In genomic region chr11:9448576-9449352, GRCh38 we compare ENCODE assay signal across 21 cellular contexts. TPM values are rescaled to one million over a fixed set of nuclear protein-coding genes. Genes with fewer than 3 reads are reported as not detected.
DNase-seq lines count a peak whose midpoint lies in the region; ATAC-seq, FAIRE-seq and TF ChIP-seq lines count a peak whose summit lies in the region.
"Had no signal": no experiment of that assay in that cellular context is flagged by ENCODE, and none has a peak within 500 bp of the region (broad histone marks: within the 10 kb centered on the region; RNA-seq: fewer than 3 reads in every experiment).

No MANE protein-coding gene starts in this region.

- H3K36me3 Mint-ChIP-seq in GM23338 (ENCODE audit: low read depth): peaks cover 53% of the 10 kb centered on the region
- peaks cover 43% of the 10 kb centered on the region for H3K36me3 Mint-ChIP-seq in activated CD4-positive, alpha-beta T cell treated with anti-CD3 and anti-CD28 coated beads, Interleukin-2, amount 10 ng/mL, durations not matched to agents 24 days and 14 days (ENCODE audit: low read depth)

- POLR2A ChIA-PET in K562 (lab: Yijun Ruan, JAX): interaction anchor here (0.5 to 4.2 kb wide), 2 partner anchors 11 to 808 kb away, joined by 3 to 45 read pairs; partner anchors contain the start of gene ZNF143

- no peak overlapping the region for H3K27ac ChIP-seq in GM23338 (ENCODE audit: low read depth)
- H3K27ac ChIP-seq in K562 (ENCODE audit: extremely low read depth, low read depth, low read length): no peak overlapping the region
- H3K27ac ChIP-seq: 22Rv1, BLaER1, C4-2B had no signal

- no peaks in the 10 kb centered on the region for H3K9me2 ChIP-seq in GM23338 (ENCODE audit: insufficient read depth)

- H3K79me2 ChIP-seq in GM23338 (replicated peaks; ENCODE audit: insufficient read depth): no peaks in the 10 kb centered on the region
- H3K79me2 ChIP-seq in K562 (ENCODE audit: control insufficient read depth, insufficient read depth, low read length): no peaks in the 10 kb centered on the region

- no peak for TF ChIP-seq CTCF in GM23338 (conservative IDR thresholded peaks at IDR 0.05; ENCODE audit: low read depth in 2 of 2)
- TF ChIP-seq CTCF in K562 (IDR thresholded peaks at IDR 0.05 in 2 of 3, conservative IDR thresholded peaks at IDR 0.05 in 1 of 3; ENCODE audit: insufficient read depth in 2 of 3, low read depth in 1 of 3, low read length in 3 of 3): no peak
- TF ChIP-seq CTCF in omental fat pad (IDR thresholded peaks at IDR 0.05): no peak

- no peak overlapping the region for H3K4me3 Mint-ChIP-seq in GM23338
- no peak overlapping the region for H3K4me3 Mint-ChIP-seq in activated CD4-positive, alpha-beta T cell treated with anti-CD3 and anti-CD28 coated beads, Interleukin-2, amount 10 ng/mL, durations not matched to agents 24 days and 14 days
- H3K4me3 Mint-ChIP-seq: B cell; CD8-positive, alpha-beta memory T cell; H9 had no signal

- H3K4me3 ChIP-seq in GM23338: no peak overlapping the region
- no peak overlapping the region for H3K4me3 ChIP-seq in K562
- H3K4me3 ChIP-seq: BLaER1 had no signal

- no peak for FAIRE-seq in K562 (lab: Jason Lieb, UNC)
- FAIRE-seq: A204.1, D721Med, GM12892 had no signal

- H3K27me3 ChIP-seq in GM23338 (ENCODE audit: insufficient read depth) (no peaks in the 10 kb centered on the region), K562 (ENCODE audit: control insufficient read depth in 2 of 2, insufficient read depth in 2 of 2, low read length in 2 of 2) (no peaks in the 10 kb centered on the region)
- H3K27me3 ChIP-seq: BLaER1 had no signal

- H2AFZ ChIP-seq in GM23338: no peak overlapping the region
- H2AFZ ChIP-seq in K562 (ENCODE audit: low read depth, low read length): no peak overlapping the region

- no peaks in the 10 kb centered on the region; the same call in 1 of the 2 replicates for H3K9me3 ChIP-seq in K562 (replicated peaks; ENCODE audit: control insufficient read depth, insufficient read depth, low read depth, low read length)

- no peak overlapping the region for H3K9ac ChIP-seq in K562 (ENCODE audit: insufficient read depth in 1 of 2, low read depth in 2 of 2, low read length in 2 of 2)
- H3K9ac ChIP-seq: BLaER1 had no signal

- intact Hi-C loops in K562 (cut with micrococcal nuclease) (loop anchor here (5.0 kb wide), 2 partner anchors 59 to 164 kb away; no protein-coding TSS in a partner anchor), posterior vena cava (cut with DNase I) (no loop called here)
- intact Hi-C loops in activated CD4-positive, alpha-beta T cell treated with anti-CD3 and anti-CD28 coated beads, Interleukin-2, amount 10 ng/mL, durations not matched to agents 24 days and 14 days (cut with micrococcal nuclease): no loop called here

- no peak for TF ChIP-seq EP300 in K562 (IDR thresholded peaks at IDR 0.05; ENCODE audit: low read length)

- H3K9me3 Mint-ChIP-seq in GM23338: peaks cover 32% of the 10 kb centered on the region
- peaks cover 4% of the 10 kb centered on the region for H3K9me3 Mint-ChIP-seq in activated CD4-positive, alpha-beta T cell treated with anti-CD3 and anti-CD28 coated beads, Interleukin-2, amount 10 ng/mL, durations not matched to agents 24 days and 14 days

- no peaks in the 10 kb centered on the region for H3K4me1 Mint-ChIP-seq in GM23338
- H3K4me1 Mint-ChIP-seq in activated CD4-positive, alpha-beta T cell treated with anti-CD3 and anti-CD28 coated beads, Interleukin-2, amount 10 ng/mL, durations not matched to agents 24 days and 14 days: peaks cover 6% of the 10 kb centered on the region
- H3K4me1 Mint-ChIP-seq: B cell, H9 had no signal

- H3K4me1 ChIP-seq in GM23338 (ENCODE audit: insufficient read depth): no peaks in the 10 kb centered on the region
- H3K4me1 ChIP-seq in K562 (replicated peaks in 1 of 2; ENCODE audit: control insufficient read depth in 2 of 2, insufficient read depth in 2 of 2, low read length in 2 of 2): no peaks in the 10 kb centered on the region
- H3K4me1 ChIP-seq: BLaER1 had no signal

- 87% methylated on average over 8 of the region's 9 CpGs for WGBS in K562 (ENCODE audit: insufficient coverage, low coverage, missing lambda C conversion rate)

- BruUV-seq in K562 (replicated peaks; lab: Mats Ljungman, UMichigan): no TSS peak

- H3F3A ChIP-seq in GM23338 (replicated peaks; ENCODE audit: low read depth): peaks cover 11% of the 10 kb centered on the region

- H3K4me2 ChIP-seq in GM23338: no peak overlapping the region
- H3K4me2 ChIP-seq in K562 (ENCODE audit: insufficient read depth, low read length): no peak overlapping the region
- H3K4me2 ChIP-seq: BLaER1 had no signal

- CTCF ChIA-PET in K562 (lab: Yijun Ruan, JAX; ENCODE audit: low intra/inter-chr PET ratio): no interaction called here

- H4K20me1 ChIP-seq in GM23338 (replicated peaks; ENCODE audit: insufficient read depth): no peaks in the 10 kb centered on the region
- no peaks in the 10 kb centered on the region for H4K20me1 ChIP-seq in K562 (replicated peaks; ENCODE audit: control insufficient read depth, insufficient read depth, low read length)
- H4K20me1 ChIP-seq: BLaER1 had no signal

- ATAC-seq in GM23338: 0 out of 3 replicates have a peak, but pooled peaks have one; percentile 21
- peak; percentile 32 for ATAC-seq in K562
- ATAC-seq in omental fat pad (ENCODE audit: low FRiP score): no peak
- ATAC-seq: HCT116 had no signal

- peak; percentile 64 for TF ChIP-seq POLR2A in K562 (conservative IDR thresholded peaks at IDR 0.05)

- DNase-seq in DMS53 (lab: John Stamatoyannopoulos, UW) (peak; percentile 14), DMS53 treated with DMSO at 0.1 percent for 48 hours (lab: John Stamatoyannopoulos, UW; ENCODE audit: unreplicated experiment) (no peak), GM23338 (ENCODE audit: low spot score) (no peak), K562 (ENCODE audit: extremely low read depth in 1 of 4, low spot score in 3 of 4) (no peak), posterior vena cava (ENCODE audit: low spot score) (peak; percentile 52), omental fat pad (ENCODE audit: low spot score) (no peak), MV-4-11 (lab: John Stamatoyannopoulos, UW) (no peak)
- no peak for DNase-seq in activated CD4-positive, alpha-beta T cell treated with anti-CD3 and anti-CD28 coated beads, Interleukin-2, amount 10 ng/mL, durations not matched to agents 24 days and 14 days
- DNase-seq: CD4-positive, CD25-positive, alpha-beta regulatory T cell; CD8-positive, alpha-beta memory T cell; DMS 273 treated with DMSO at 0.1 percent for 48 hours; DND-41; H9 had no signal

- in situ Hi-C loops in K562 (cut with MboI): no loop called here

- H3K27ac Mint-ChIP-seq in GM23338: no peak overlapping the region
- H3K27ac Mint-ChIP-seq in activated CD4-positive, alpha-beta T cell treated with anti-CD3 and anti-CD28 coated beads, Interleukin-2, amount 10 ng/mL, durations not matched to agents 24 days and 14 days: no peak overlapping the region
- H3K27ac Mint-ChIP-seq: B cell; CD4-positive, CD25-positive, alpha-beta regulatory T cell; CD8-positive, alpha-beta memory T cell had no signal

- no peak for TF ChIP-seq RAD21 in K562 (CRISPR knock-in tag; conservative IDR thresholded peaks at IDR 0.05 in 1 of 2, IDR thresholded peaks at IDR 0.05 in 1 of 2)

- peaks cover 16% of the 10 kb centered on the region; the same call in 1 of the 2 replicates for H3K36me3 ChIP-seq in GM23338 (ENCODE audit: insufficient read depth)
- peaks cover 43% of the 10 kb centered on the region; the same call in 1 of the 3 replicates for H3K36me3 ChIP-seq in K562 (ENCODE audit: control insufficient read depth, insufficient read depth, low read length)

- peaks cover 19% of the 10 kb centered on the region for H3K27me3 Mint-ChIP-seq in GM23338 (ENCODE audit: insufficient read depth, low read depth, poor library complexity)
- no peaks in the 10 kb centered on the region for H3K27me3 Mint-ChIP-seq in activated CD4-positive, alpha-beta T cell treated with anti-CD3 and anti-CD28 coated beads, Interleukin-2, amount 10 ng/mL, durations not matched to agents 24 days and 14 days
- H3K27me3 Mint-ChIP-seq: B cell; CD4-positive, CD25-positive, alpha-beta regulatory T cell; CD8-positive, alpha-beta memory T cell had no signal

- no peaks in the 10 kb centered on the region for H3K9me1 ChIP-seq in K562 (ENCODE audit: control insufficient read depth, insufficient read depth, low read length)

TF ChIP-seq in GM23338, 12 proteins besides CTCF, POLR2A, EP300 and RAD21 (continues in another document):
- TF ChIP-seq CREB1 (CRISPR knock-in tag; IDR thresholded peaks at IDR 0.05; ENCODE audit: low read depth): no peak

TF ChIP-seq in K562, 482 proteins besides CTCF, POLR2A, EP300 and RAD21 (continues in another document):
- TF ChIP-seq POLR2AphosphoS2 (IDR thresholded peaks at IDR 0.05; ENCODE audit: low read length): 0 out of 2 replicates have a peak, but pooled peaks have one; percentile 33
- TF ChIP-seq ZNF124 (CRISPR knock-in tag; IDR thresholded peaks at IDR 0.05): no peak
- TF ChIP-seq CCAR2 (IDR thresholded peaks at IDR 0.05; ENCODE audit: low read depth, low read length): no peak

RNA-seq across cellular contexts. Expression of gene ZNF143, which starts 12.0 kb away (rescaled TPM):
- 43.3 and 44.2 TPM in 2 replicates for total RNA-seq in GM23338 (2014; rRNA removed; shearing (Covaris generic))
- polyA plus RNA-seq in GM23338 (2016; fragmentation: Nextera tagmentation; extraction: Ambion mirVana) (30.7 and 33.5 TPM in 2 replicates), K562 (2011; rRNA removed) (55.6 and 58.5 TPM in 2 replicates), K562 (2014; fragmentation: Illumina TruSeq; extraction: Trizol) (21.5 and 28.2 TPM in 2 replicates), K562 (2014; fragmentation: Nextera tagmentation; extraction: Ambion mirVana) (10 to 100 TPM; 18.4 to 34.4 TPM), K562 (2014; rRNA removed) (16.8 and 19.8 TPM in 2 replicates)
- 85.5 and 119 TPM in 2 replicates for total RNA-seq in K562 (2011; cell fraction: chromatin; rRNA removed; ENCODE audit: low replicate concordance)
- 30.0 and 35.1 TPM in 2 replicates for total RNA-seq in K562 (2011; cell fraction: nucleolus; rRNA removed)
- total RNA-seq in K562 (2011; cell fraction: nucleoplasm; rRNA removed): 53.7 and 56.1 TPM in 2 replicates
- total RNA-seq in K562 (2014; rRNA removed) (17.3 and 23.6 TPM in 2 replicates), K562 (2014; rRNA removed; fragmentation: Illumina TruSeq; extraction: Trizol) (29.8 and 32.9 TPM in 2 replicates), K562 (2015; rRNA removed; fragmentation: Illumina TruSeq; extraction: Trizol) (25.6 and 27.1 TPM in 2 replicates), K562 (2021) (26.2 and 30.4 TPM in 2 replicates), posterior vena cava (10 to 100 TPM; 28.5 to 31.3 TPM), omental fat pad (10 to 100 TPM; 20.7 to 45.6 (median 28.4) TPM)
- 52.1 and 62.9 TPM in 2 replicates for polyA plus RNA-seq in K562 (2011; cell fraction: cytosol; rRNA removed)
- polyA plus RNA-seq in K562 (2011; cell fraction: nucleus; rRNA removed): 28.2 and 34.4 TPM in 2 replicates
- 15.1 and 22.0 TPM in 2 replicates for polyA plus RNA-seq in K562 (2012)
- 137 and 171 TPM in 2 replicates for polyA minus RNA-seq in K562 (2011; rRNA and poly(A)+ RNA removed)
- 34.4 and 36.6 TPM in 2 replicates for polyA minus RNA-seq in K562 (2011; cell fraction: cytosol; rRNA and poly(A)+ RNA removed)
- 23.7 and 43.3 TPM in 2 replicates for polyA minus RNA-seq in K562 (2011; cell fraction: nucleus; rRNA and poly(A)+ RNA removed)
- 38.6 and 39.2 TPM in 2 replicates for total RNA-seq in activated CD4-positive, alpha-beta T cell treated with anti-CD3 and anti-CD28 coated beads, Interleukin-2, amount 10 ng/mL, durations not matched to agents 24 days and 14 days

Comparison
In these comparisons a context has a peak if more than half of its experiments do, and no peak if none do; other contexts are left out.
1. DNase-seq: peak in DMS53 (single experiment) and posterior vena cava (single experiment); none in DMS53 treated with DMSO at 0.1 percent for 48 hours (single experiment), GM23338 (single experiment), K562 (0 of 4), omental fat pad (single experiment), activated CD4-positive, alpha-beta T cell treated with anti-CD3 and anti-CD28 coated beads, Interleukin-2, amount 10 ng/mL, durations not matched to agents 24 days and 14 days (single experiment) and MV-4-11 (single experiment).